In genomic region chr1:54488065-54488750, GRCh38 we compare ENCODE assay signal across 1 cellular context.
TF ChIP-seq lines count a peak whose summit lies in the region.

No MANE protein-coding gene starts in this region.

TF ChIP-seq in HEK293, 187 proteins besides CTCF, POLR2A, EP300 and RAD21 (continued from another document and continues in another):
- TF ChIP-seq ZNF670 (tag by site-specific recombination; IDR thresholded peaks at IDR 0.05; ENCODE audit: low read depth) (no peak), ZNF529 (tag by site-specific recombination; IDR thresholded peaks at IDR 0.05; ENCODE audit: insufficient replicate concordance) (no peak), REST (tag by site-specific recombination; IDR thresholded peaks at IDR 0.05) (no peak), SP3 (tag by site-specific recombination; IDR thresholded peaks at IDR 0.05) (peak; percentile 17; the same call in 1 of the 2 replicates), ZNF624 (tag by site-specific recombination; IDR thresholded peaks at IDR 0.05) (no peak), ZBTB10 (tag by site-specific recombination; IDR thresholded peaks at IDR 0.05) (no peak), ZNF701 (tag by site-specific recombination; IDR thresholded peaks at IDR 0.05) (no peak), ZNF140 (tag by site-specific recombination; IDR thresholded peaks at IDR 0.05) (no peak), ZNF548 (tag by site-specific recombination; IDR thresholded peaks at IDR 0.05) (no peak), ZNF184 (tag by site-specific recombination; IDR thresholded peaks at IDR 0.05) (peak; percentile 67; the same call in 1 of the 2 replicates), ZNF513 (tag by site-specific recombination; IDR thresholded peaks at IDR 0.05) (no peak; the same call in 1 of the 2 replicates), ZNF404 (tag by site-specific recombination; IDR thresholded peaks at IDR 0.05) (no peak), ZSCAN30 (tag by site-specific recombination; IDR thresholded peaks at IDR 0.05) (peak; percentile 89), ZNF560 (tag by site-specific recombination; IDR thresholded peaks at IDR 0.05; ENCODE audit: borderline replicate concordance) (no peak), WT1 (tag by site-specific recombination; IDR thresholded peaks at IDR 0.05) (no peak), ZBTB7A (tag by site-specific recombination; IDR thresholded peaks at IDR 0.05; ENCODE audit: low read depth) (no peak), ZNF623 (tag by site-specific recombination; IDR thresholded peaks at IDR 0.05) (no peak), ZNF488 (tag by site-specific recombination; IDR thresholded peaks at IDR 0.05) (no peak), ZNF302 (tag by site-specific recombination; IDR thresholded peaks at IDR 0.05; ENCODE audit: low read depth) (no peak), KLF1 (tag by site-specific recombination; IDR thresholded peaks at IDR 0.05) (0 out of 2 replicates have a peak, but pooled peaks have one; percentile 23), ZNF639 (tag by site-specific recombination; IDR thresholded peaks at IDR 0.05) (no peak), ZNF341 (tag by site-specific recombination; IDR thresholded peaks at IDR 0.05; ENCODE audit: low read depth) (peak; percentile 94), PBX3 (CRISPR knock-in tag; IDR thresholded peaks at IDR 0.05) (0 out of 2 replicates have a peak, but pooled peaks have one; percentile 30), KLF9 (tag by site-specific recombination; IDR thresholded peaks at IDR 0.05; ENCODE audit: low read depth) (no peak), ZNF776 (tag by site-specific recombination; IDR thresholded peaks at IDR 0.05; ENCODE audit: borderline replicate concordance) (no peak), ZNF549 (tag by site-specific recombination; IDR thresholded peaks at IDR 0.05) (no peak), KLF7 (tag by site-specific recombination; IDR thresholded peaks at IDR 0.05; ENCODE audit: borderline replicate concordance) (no peak), ZNF423 (tag by site-specific recombination; IDR thresholded peaks at IDR 0.05) (peak; percentile 69), ZNF398 (tag by site-specific recombination; IDR thresholded peaks at IDR 0.05) (peak; percentile 55; the same call in 1 of the 2 replicates), ZNF645 (tag by site-specific recombination; IDR thresholded peaks at IDR 0.05) (no peak), PRDM6 (tag by site-specific recombination; IDR thresholded peaks at IDR 0.05) (no peak), ZNF514 (tag by site-specific recombination; IDR thresholded peaks at IDR 0.05) (no peak), PRDM2 (tag by site-specific recombination; IDR thresholded peaks at IDR 0.05; ENCODE audit: borderline replicate concordance) (no peak), YY1 (tag by site-specific recombination; IDR thresholded peaks at IDR 0.05) (no peak; the same call in 1 of the 2 replicates), ZNF544 (tag by site-specific recombination; IDR thresholded peaks at IDR 0.05) (no peak)
